In the genomic region with DNA sequence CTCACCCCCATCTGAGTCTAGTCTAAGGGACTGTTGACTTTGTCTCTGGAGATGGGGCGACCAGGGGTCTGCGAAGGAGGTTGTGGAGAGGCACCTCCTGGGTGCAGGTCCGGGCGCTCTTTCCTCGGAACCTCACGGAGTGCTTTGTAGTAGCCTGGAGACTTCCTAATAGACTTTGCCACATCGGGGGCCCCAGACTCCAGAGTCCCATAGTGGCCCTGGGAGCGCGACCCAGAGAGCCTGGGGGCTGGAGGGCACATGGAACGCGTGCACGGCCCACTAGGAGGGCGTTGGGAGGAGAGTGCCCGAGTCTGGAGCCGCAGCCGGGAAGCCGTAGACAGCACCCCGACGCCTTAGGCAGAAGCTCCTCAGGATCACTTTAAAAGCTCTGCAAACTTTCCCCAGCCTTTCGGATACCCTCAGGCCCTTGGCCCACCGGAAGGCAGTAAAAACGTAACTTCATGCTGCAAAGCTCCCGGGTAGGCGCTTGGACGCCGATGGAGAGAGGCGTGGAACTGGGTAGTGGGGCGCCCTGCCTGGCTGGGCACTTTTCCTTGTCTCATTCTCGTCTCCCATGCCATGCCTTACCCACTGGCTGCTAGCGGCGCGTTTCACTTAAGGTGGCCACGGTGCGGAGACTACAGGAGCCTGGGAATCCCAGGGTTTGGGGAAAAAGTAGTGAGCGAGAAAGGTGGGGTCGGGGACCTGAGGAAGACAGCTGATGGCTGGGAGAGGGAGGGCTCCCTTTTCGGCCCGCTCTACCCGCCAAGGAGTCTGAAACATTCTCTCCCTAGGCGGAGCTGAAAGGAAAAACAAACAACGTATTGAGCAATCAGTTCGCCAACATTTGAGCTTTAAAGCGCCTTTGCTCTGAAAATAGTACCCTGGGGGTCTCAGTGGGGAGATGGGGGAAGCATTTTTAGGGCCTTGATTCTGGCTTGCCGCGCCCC, we compare ENCODE assay signal across 8 cellular contexts.
DNase-seq lines count a peak whose midpoint lies in the region; ATAC-seq and TF ChIP-seq lines count a peak whose summit lies in the region.

No MANE protein-coding gene starts in this region.

- H3K27me3 ChIP-seq in GM23248 (replicated peaks; ENCODE audit: insufficient read depth) (peaks cover 17% of the 10 kb centered on the region), ascending aorta (peaks cover 21% of the 10 kb centered on the region), iPS-15b (ENCODE audit: control insufficient read depth, insufficient read depth, low read length) (peaks cover 58% of the 10 kb centered on the region), skeletal muscle tissue (ENCODE audit: control insufficient read depth in 3 of 3, insufficient read depth in 3 of 3, low read length in 3 of 3) (peaks cover 63 to 78% (median 73%) of the 10 kb centered on the region in 3 donors)

- peak overlapping the region; percentile 95 for H3K4me2 ChIP-seq in GM23248 (ENCODE audit: unreplicated experiment)

- H2AFZ ChIP-seq in GM23248: peak overlapping the region; percentile 75

- no peaks in the 10 kb centered on the region; the same call in 1 of the 2 replicates for H3F3A ChIP-seq in GM23248 (ENCODE audit: insufficient read depth)

- peak overlapping the region; percentile 89 for H3K4me3 ChIP-seq in GM23248
- peak overlapping the region; percentile 82 to 86 for H3K4me3 ChIP-seq in ascending aorta
- H3K4me3 ChIP-seq in iPS-15b (ENCODE audit: low read depth, low read length): peak overlapping the region; percentile 61
- peak overlapping the region; percentile 30 to 59 (median 54) for H3K4me3 ChIP-seq in skeletal muscle tissue (ENCODE audit: low read length in 3 of 3)

- H3K27ac ChIP-seq in GM23248 (no peak overlapping the region), ascending aorta (peak overlapping the region; percentile 72 to 77), skeletal muscle tissue (ENCODE audit: low read depth, low read length) (no peak overlapping the region)

- H3K9ac ChIP-seq in GM23248 (peak overlapping the region; percentile 86), iPS-15b (ENCODE audit: low read depth, low read length) (no peak overlapping the region), skeletal muscle tissue (ENCODE audit: low read depth in 1 of 3, low read length in 3 of 3) (peak overlapping the region in 1 of 3 donors; percentile 55)

- H4K20me1 ChIP-seq in GM23248 (ENCODE audit: insufficient read depth): no peaks in the 10 kb centered on the region

- no peak for TF ChIP-seq CTCF in ascending aorta (IDR thresholded peaks at IDR 0.05)

- no peaks in the 10 kb centered on the region for H3K9me2 ChIP-seq in GM23248 (ENCODE audit: insufficient read depth)

- intact Hi-C loops in ascending aorta (cut with DNase I): loop anchor here (1.0 to 10.0 kb wide), 10 partner anchors 14 to 1456 kb away; a partner anchor contains a TSS

- H3K4me1 ChIP-seq in GM23248 (ENCODE audit: insufficient read depth) (no peaks in the 10 kb centered on the region), ascending aorta (peaks cover 15 to 23% of the 10 kb centered on the region in 2 donors), iPS-15b (ENCODE audit: control insufficient read depth, insufficient read depth, low read length) (peaks cover 10% of the 10 kb centered on the region), skeletal muscle tissue (ENCODE audit: control insufficient read depth in 3 of 3, insufficient read depth in 3 of 3, low read length in 3 of 3) (peaks cover 20 to 26% (median 22%) of the 10 kb centered on the region in 3 donors)

- no peak for ATAC-seq in HG03378 (IDR thresholded peaks at IDR 0.05; ENCODE audit: unreplicated experiment)

- peaks cover 9% of the 10 kb centered on the region; the same call in 1 of the 2 replicates for H3K36me3 ChIP-seq in GM23248 (ENCODE audit: low read depth)
- H3K36me3 ChIP-seq in ascending aorta: no peaks in the 10 kb centered on the region
- no peaks in the 10 kb centered on the region for H3K36me3 ChIP-seq in iPS-15b (ENCODE audit: control insufficient read depth, insufficient read depth, low read length)
- H3K36me3 ChIP-seq in skeletal muscle tissue (ENCODE audit: control insufficient read depth in 3 of 3, insufficient read depth in 3 of 3, low read length in 3 of 3): no peaks in the 10 kb centered on the region

- DNase-seq in GM23248 (peak; percentile 68), ascending aorta (ENCODE audit: low spot score in 2 of 2) (peak in 1 of 2 donors; percentile 67), DMS153 (lab: John Stamatoyannopoulos, UW) (no peak)
- no peak for DNase-seq in stimulated activated CD4-positive, alpha-beta T cell treated with anti-CD3 and anti-CD28 coated beads, Interleukin-12 subunit alpha, Interleukin-12 subunit beta, amount 100 ng/mL, for 4 hours
- no peak for DNase-seq in activated naive CD4-positive, alpha-beta T cell (lab: John Stamatoyannopoulos, UW)

- no peaks in the 10 kb centered on the region for H3K79me2 ChIP-seq in GM23248 (ENCODE audit: insufficient read depth)

- 5 to 6% methylated on average over 42 to 45 of the region's 45 CpGs for WGBS in GM23248 (ENCODE audit: low coverage in 1 of 2, low lambda C conversion rate in 2 of 2, missing lambda C conversion rate in 2 of 2), 2 experiments

- H3K9me3 ChIP-seq in GM23248 (ENCODE audit: low read depth) (no peaks in the 10 kb centered on the region), ascending aorta (no peaks in the 10 kb centered on the region), iPS-15b (ENCODE audit: control insufficient read depth, insufficient read depth, low read length) (no peaks in the 10 kb centered on the region), skeletal muscle tissue (ENCODE audit: control insufficient read depth in 3 of 3, low read length in 3 of 3) (no peaks in the 10 kb centered on the region)

- in situ Hi-C loops in GM23248 (cut with MboI): no loop called here

Comparison
In these comparisons a context has a peak if more than half of its experiments do, and no peak if none do; other contexts are left out.
1. H3K27ac ChIP-seq: peak in ascending aorta (2 of 2); none in GM23248 (single experiment) and skeletal muscle tissue (single experiment).
2. Peak in every context shown above with its lines, with median percentiles within 50 percentile points of each other: H3K4me3 ChIP-seq.